ENCODE assay signal across 8 cellular contexts in genomic region chr19:7917292-7918061, GRCh38. TPM values are rescaled to one million over a fixed set of nuclear protein-coding genes. Genes with fewer than 3 reads are reported as not detected.
DNase-seq lines count a peak whose midpoint lies in the region; ATAC-seq and TF ChIP-seq lines count a peak whose summit lies in the region.

No MANE protein-coding gene starts in this region.

- H3K9ac ChIP-seq in liver (ENCODE audit: low read depth in 1 of 2, low read length in 2 of 2), result no peak overlapping the region

- peaks cover 24 to 59% (median 37%) of the 10 kb centered on the region in 4 donors for H3K4me1 ChIP-seq in liver (ENCODE audit: control insufficient read depth in 4 of 4, insufficient read depth in 4 of 4, low read length in 3 of 4)

- DNase-seq in DMS79 (lab: John Stamatoyannopoulos, UW) (peak; percentile 16), LHCN-M2 (ENCODE audit: low read depth) (peak; percentile 29)
- DNase-seq in activated CD4-positive, alpha-beta T cell treated with anti-CD3 and anti-CD28 coated beads for 36 hours, result peak; percentile 79

- H3K9me3 Mint-ChIP-seq in activated CD4-positive, alpha-beta T cell treated with anti-CD3 and anti-CD28 coated beads for 36 hours (ENCODE audit: low read depth), result no peaks in the 10 kb centered on the region
- no peaks in the 10 kb centered on the region for H3K9me3 Mint-ChIP-seq in stimulated activated naive CD8-positive, alpha-beta T cell treated with anti-CD3 and anti-CD28 coated beads, Interleukin-15, Interleukin-2, amounts not matched to agents 100 ng/mL and 50 ng/mL, for 24 hours

- H3K27me3 ChIP-seq in liver (ENCODE audit: control insufficient read depth in 4 of 4, insufficient read depth in 4 of 4, low read length in 3 of 4), result no peaks in the 10 kb centered on the region

- peak overlapping the region; percentile 47 for H3K27ac ChIP-seq in cingulate gyrus (ENCODE audit: low read depth, low read length)
- H3K27ac ChIP-seq in liver (ENCODE audit: low read depth in 1 of 2, low read length in 2 of 2), result peak overlapping the region; percentile 3 to 28

- H3K4me3 ChIP-seq in liver (ENCODE audit: low read depth in 1 of 3, low read length in 3 of 3), result peak overlapping the region in 2 of 3 donors; percentile 17 to 40

- peak; percentile 33 for TF ChIP-seq CTCF in liver (IDR thresholded peaks at IDR 0.05; ENCODE audit: low read depth, low read length, missing input control)

- peak overlapping the region; percentile 66 for H3K4me3 Mint-ChIP-seq in activated CD4-positive, alpha-beta T cell treated with anti-CD3 and anti-CD28 coated beads for 36 hours
- peak overlapping the region; percentile 69 for H3K4me3 Mint-ChIP-seq in stimulated activated naive CD8-positive, alpha-beta T cell treated with anti-CD3 and anti-CD28 coated beads, Interleukin-15, Interleukin-2, amounts not matched to agents 100 ng/mL and 50 ng/mL, for 24 hours

- POLR2A ChIA-PET in activated CD4-positive, alpha-beta T cell treated with anti-CD3 and anti-CD28 coated beads for 36 hours (lab: Charles Lee), result interaction anchor here (0.6 kb wide), 1 partner anchor 215 kb away, joined by 3 read pairs; no protein-coding TSS in a partner anchor

- peak overlapping the region; percentile 31 for H3K27ac Mint-ChIP-seq in activated CD4-positive, alpha-beta T cell treated with anti-CD3 and anti-CD28 coated beads for 36 hours
- no peak overlapping the region for H3K27ac Mint-ChIP-seq in stimulated activated naive CD8-positive, alpha-beta T cell treated with anti-CD3 and anti-CD28 coated beads, Interleukin-15, Interleukin-2, amounts not matched to agents 100 ng/mL and 50 ng/mL, for 24 hours

- peaks cover 0 to 11% (median 2%) of the 10 kb centered on the region in 4 donors for H3K36me3 ChIP-seq in liver (ENCODE audit: control insufficient read depth in 4 of 4, insufficient read depth in 3 of 4, low read depth in 1 of 4, low read length in 3 of 4)

- peaks cover 32% of the 10 kb centered on the region for H3K4me1 Mint-ChIP-seq in activated CD4-positive, alpha-beta T cell treated with anti-CD3 and anti-CD28 coated beads for 36 hours
- peaks cover 34% of the 10 kb centered on the region for H3K4me1 Mint-ChIP-seq in stimulated activated naive CD8-positive, alpha-beta T cell treated with anti-CD3 and anti-CD28 coated beads, Interleukin-15, Interleukin-2, amounts not matched to agents 100 ng/mL and 50 ng/mL, for 24 hours (ENCODE audit: low read depth)

- WGBS in liver, result 1% methylated on average over 70 of the region's 70 CpGs

- H3K27me3 Mint-ChIP-seq in activated CD4-positive, alpha-beta T cell treated with anti-CD3 and anti-CD28 coated beads for 36 hours, result peaks cover 21% of the 10 kb centered on the region
- peaks cover 33% of the 10 kb centered on the region for H3K27me3 Mint-ChIP-seq in stimulated activated naive CD8-positive, alpha-beta T cell treated with anti-CD3 and anti-CD28 coated beads, Interleukin-15, Interleukin-2, amounts not matched to agents 100 ng/mL and 50 ng/mL, for 24 hours

- H3K9me3 ChIP-seq in liver (ENCODE audit: control insufficient read depth in 4 of 4, low read length in 3 of 4), result no peaks in the 10 kb centered on the region

- CTCF ChIA-PET in activated CD4-positive, alpha-beta T cell treated with anti-CD3 and anti-CD28 coated beads for 36 hours (lab: Charles Lee), result interaction anchor here (0.5 to 4.4 kb wide), 10 partner anchors 9 to 847 kb away, joined by 3 to 32 read pairs (median 4); partner anchors contain the start of gene TIMM44

- H3K36me3 Mint-ChIP-seq in activated CD4-positive, alpha-beta T cell treated with anti-CD3 and anti-CD28 coated beads for 36 hours (ENCODE audit: low read depth), result peaks cover 5% of the 10 kb centered on the region
- H3K36me3 Mint-ChIP-seq in stimulated activated naive CD8-positive, alpha-beta T cell treated with anti-CD3 and anti-CD28 coated beads, Interleukin-15, Interleukin-2, amounts not matched to agents 100 ng/mL and 50 ng/mL, for 24 hours (ENCODE audit: low read depth), result peaks cover 5% of the 10 kb centered on the region

- intact Hi-C loops in activated CD4-positive, alpha-beta T cell treated with anti-CD3 and anti-CD28 coated beads for 36 hours (cut with DNase I, micrococcal nuclease), result no loop called here

- peak; percentile 23 for ATAC-seq in activated CD4-positive, alpha-beta T cell treated with anti-CD3 and anti-CD28 coated beads for 36 hours
- ATAC-seq in GM18858 (IDR thresholded peaks at IDR 0.05; ENCODE audit: unreplicated experiment) (no peak), HG03521 (IDR thresholded peaks at IDR 0.05; ENCODE audit: unreplicated experiment) (no peak)

- peak in 1 of 2 donors; percentile 55 for TF ChIP-seq RAD21 in liver (IDR thresholded peaks at IDR 0.05)

TF ChIP-seq in liver, 16 proteins besides CTCF, POLR2A, EP300 and RAD21 (continues in another document):
- TF ChIP-seq HNF4A (conservative IDR thresholded peaks at IDR 0.05) (no peak), TAF1 (conservative IDR thresholded peaks at IDR 0.05) (no peak), RXRA (IDR thresholded peaks at IDR 0.05) (no peak), ZBTB33 (IDR thresholded peaks at IDR 0.05) (no peak), FOXA2 (IDR thresholded peaks at IDR 0.05) (no peak), GABPA (IDR thresholded peaks at IDR 0.05 in 1 of 2, conservative IDR thresholded peaks at IDR 0.05 in 1 of 2) (no peak), HNF4G (IDR thresholded peaks at IDR 0.05) (no peak), NR2F2 (IDR thresholded peaks at IDR 0.05) (no peak), YY1 (IDR thresholded peaks at IDR 0.05) (no peak), FOXA1 (IDR thresholded peaks at IDR 0.05) (no peak)
- TF ChIP-seq, protein P1, sequence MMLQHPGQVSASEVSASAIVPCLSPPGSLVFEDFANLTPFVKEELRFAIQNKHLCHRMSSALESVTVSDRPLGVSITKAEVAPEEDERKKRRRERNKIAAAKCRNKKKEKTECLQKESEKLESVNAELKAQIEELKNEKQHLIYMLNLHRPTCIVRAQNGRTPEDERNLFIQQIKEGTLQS (IDR thresholded peaks at IDR 0.05), result no peak
- TF ChIP-seq, protein P2, sequence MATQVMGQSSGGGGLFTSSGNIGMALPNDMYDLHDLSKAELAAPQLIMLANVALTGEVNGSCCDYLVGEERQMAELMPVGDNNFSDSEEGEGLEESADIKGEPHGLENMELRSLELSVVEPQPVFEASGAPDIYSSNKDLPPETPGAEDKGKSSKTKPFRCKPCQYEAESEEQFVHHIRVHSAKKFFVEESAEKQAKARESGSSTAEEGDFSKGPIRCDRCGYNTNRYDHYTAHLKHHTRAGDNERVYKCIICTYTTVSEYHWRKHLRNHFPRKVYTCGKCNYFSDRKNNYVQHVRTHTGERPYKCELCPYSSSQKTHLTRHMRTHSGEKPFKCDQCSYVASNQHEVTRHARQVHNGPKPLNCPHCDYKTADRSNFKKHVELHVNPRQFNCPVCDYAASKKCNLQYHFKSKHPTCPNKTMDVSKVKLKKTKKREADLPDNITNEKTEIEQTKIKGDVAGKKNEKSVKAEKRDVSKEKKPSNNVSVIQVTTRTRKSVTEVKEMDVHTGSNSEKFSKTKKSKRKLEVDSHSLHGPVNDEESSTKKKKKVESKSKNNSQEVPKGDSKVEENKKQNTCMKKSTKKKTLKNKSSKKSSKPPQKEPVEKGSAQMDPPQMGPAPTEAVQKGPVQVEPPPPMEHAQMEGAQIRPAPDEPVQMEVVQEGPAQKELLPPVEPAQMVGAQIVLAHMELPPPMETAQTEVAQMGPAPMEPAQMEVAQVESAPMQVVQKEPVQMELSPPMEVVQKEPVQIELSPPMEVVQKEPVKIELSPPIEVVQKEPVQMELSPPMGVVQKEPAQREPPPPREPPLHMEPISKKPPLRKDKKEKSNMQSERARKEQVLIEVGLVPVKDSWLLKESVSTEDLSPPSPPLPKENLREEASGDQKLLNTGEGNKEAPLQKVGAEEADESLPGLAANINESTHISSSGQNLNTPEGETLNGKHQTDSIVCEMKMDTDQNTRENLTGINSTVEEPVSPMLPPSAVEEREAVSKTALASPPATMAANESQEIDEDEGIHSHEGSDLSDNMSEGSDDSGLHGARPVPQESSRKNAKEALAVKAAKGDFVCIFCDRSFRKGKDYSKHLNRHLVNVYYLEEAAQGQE (IDR thresholded peaks at IDR 0.05), result no peak

RNA-seq across cellular contexts. Expression of gene SNAPC2, which starts 2.7 kb away (rescaled TPM):
- total RNA-seq in LHCN-M2 (2014; rRNA removed) (25.5 and 28.8 TPM in 2 replicates), liver (1 to 10 TPM; 2.8 to 3.5 TPM)
- polyA plus RNA-seq in LHCN-M2 (2012), result 25.5 TPM
- 10 to 100 TPM; 14.6 to 16.2 TPM for total RNA-seq in activated CD4-positive, alpha-beta T cell treated with anti-CD3 and anti-CD28 coated beads for 36 hours
- 1 to 10 TPM; 3.0 to 7.1 TPM for polyA plus RNA-seq in liver

RNA-seq across cellular contexts. Expression of gene TGFBR3L, which starts 2.8 kb away (rescaled TPM):
- total RNA-seq in LHCN-M2 (2014; rRNA removed) (1.9 and 3.5 TPM in 2 replicates), liver (1 to 10 TPM in 1 of 2 donors, not detected in 1; 2.5 TPM)
- polyA plus RNA-seq in LHCN-M2 (2012), result 1.7 TPM
- total RNA-seq in activated CD4-positive, alpha-beta T cell treated with anti-CD3 and anti-CD28 coated beads for 36 hours, result 1 to 10 TPM; 2.6 to 3.2 TPM
- polyA plus RNA-seq in liver, result under 1 TPM; 0.32 to 0.36 TPM

RNA-seq across cellular contexts. Expression of gene CTXN1, which starts 8.5 kb away (rescaled TPM):
- total RNA-seq in LHCN-M2 (2014; rRNA removed), result 1.6 and 3.2 TPM in 2 replicates
- 5.4 TPM for polyA plus RNA-seq in LHCN-M2 (2012)
- under 1 TPM; 0.47 to 0.82 TPM for total RNA-seq in activated CD4-positive, alpha-beta T cell treated with anti-CD3 and anti-CD28 coated beads for 36 hours
- under 1 TPM; 0.08 to 0.14 TPM for total RNA-seq in liver
- under 1 TPM in 1 of 2 donors, not detected in 1; 0.07 TPM for polyA plus RNA-seq in liver

RNA-seq across cellular contexts. Expression of gene MAP2K7, which starts 13.8 kb away (rescaled TPM):
- total RNA-seq in LHCN-M2 (2014; rRNA removed) (9.8 and 13.0 TPM in 2 replicates), liver (10 to 100 TPM in 1 of 2 donors, 1 to 10 TPM in 1; 9.4 to 11.7 TPM)
- 17.2 TPM for polyA plus RNA-seq in LHCN-M2 (2012)
- 10 to 100 TPM; 32.2 to 33.7 TPM for total RNA-seq in activated CD4-positive, alpha-beta T cell treated with anti-CD3 and anti-CD28 coated beads for 36 hours
- polyA plus RNA-seq in liver, result 1 to 10 TPM; 3.0 to 9.7 TPM

RNA-seq across cellular contexts. Expression of gene TIMM44, which starts 26.0 kb away (rescaled TPM):
- 49.0 and 50.5 TPM in 2 replicates for total RNA-seq in LHCN-M2 (2014; rRNA removed)
- 39.0 TPM for polyA plus RNA-seq in LHCN-M2 (2012)
- total RNA-seq in activated CD4-positive, alpha-beta T cell treated with anti-CD3 and anti-CD28 coated beads for 36 hours, result 10 to 100 TPM; 80.4 to 84.0 TPM
- total RNA-seq in liver, result 10 to 100 TPM; 21.1 to 35.8 TPM
- polyA plus RNA-seq in liver, result 10 to 100 TPM; 17.7 to 32.2 TPM

Comparison
In these comparisons a context has a peak if more than half of its experiments do, and no peak if none do; other contexts are left out.
1. DNase-seq: peak in every context shown above with its lines; median percentile 79 in activated CD4-positive, alpha-beta T cell treated with anti-CD3 and anti-CD28 coated beads for 36 hours; 29 in LHCN-M2; 16 in DMS79.